ENCODE assay signal across 7 cellular contexts in the genomic region with DNA sequence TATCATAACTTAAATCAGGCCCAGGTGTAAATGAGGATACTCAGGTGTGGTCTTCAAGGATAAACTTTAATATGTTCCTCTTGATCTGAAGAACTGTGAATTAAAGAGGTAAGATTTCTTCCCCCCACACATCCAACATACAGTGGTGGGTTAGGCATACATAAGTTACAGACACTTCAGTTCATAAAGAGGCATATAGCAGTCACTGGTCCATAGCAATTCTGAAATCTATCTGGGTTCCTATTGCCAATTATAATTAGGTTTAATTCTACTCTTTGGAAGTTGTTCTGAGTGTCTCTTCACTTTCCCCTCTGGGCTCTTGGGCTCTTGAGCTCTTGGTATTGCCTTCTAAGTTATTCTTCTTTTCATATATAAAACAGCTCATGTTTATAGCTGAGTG. TPM values are rescaled to one million over a fixed set of nuclear protein-coding genes. Genes with fewer than 3 reads are reported as not detected.
"Had no signal": no experiment of that assay in that cellular context is flagged by ENCODE, and none has a peak within 500 bp of the region (broad histone marks: within the 10 kb centered on the region; RNA-seq: fewer than 3 reads in every experiment).

No MANE protein-coding gene starts in this region.

- H3K27ac Mint-ChIP-seq: IgD-negative memory B cell had no signal

- FAIRE-seq: HepG2, HTR-8/SVneo had no signal

- H3K27ac ChIP-seq: HL-60 had no signal

- ATAC-seq: HepG2 had no signal

- DNase-seq: IMR-90, KBM-7, KG1 had no signal

- H3K4me1 Mint-ChIP-seq: IgD-negative memory B cell had no signal

RNA-seq across cellular contexts. Expression of a gene that starts 32.5 kb away (rescaled TPM):
- total RNA-seq: HepG2 had no signal
- polyA plus RNA-seq: HepG2 had no signal
